16 cellular contexts compared by ENCODE assay signal in genomic region chr12:3157581-3158328, GRCh38.
"Had no signal": no experiment of that assay in that cellular context is flagged by ENCODE, and none has a peak within 500 bp of the region (broad histone marks: within the 10 kb centered on the region; RNA-seq: fewer than 3 reads in every experiment).

No MANE protein-coding gene starts in this region.

- H3K9me3 ChIP-seq: psoas muscle, right lobe of liver, upper lobe of right lung had no signal

- H3K36me3 Mint-ChIP-seq: activated CD4-positive, alpha-beta memory T cell treated with anti-CD3 and anti-CD28 coated beads for 36 hours had no signal

- H3K4me1 ChIP-seq: right lobe of liver had no signal

- H3K27ac Mint-ChIP-seq: activated CD4-positive, alpha-beta memory T cell treated with anti-CD3 and anti-CD28 coated beads for 36 hours; activated T-helper 1 cell treated with anti-CD3 and anti-CD28 coated beads, Interleukin-12 subunit alpha, Interleukin-12 subunit beta, Interleukin-2, Interleukin-4 antibody, amounts not matched to agents 30 ng/mL and 10 ng/mL and 1 ng/mL, durations not matched to agents 14 hours and 24 hours and 36 hours; naive thymus-derived CD4-positive, alpha-beta T cell; stimulated activated naive B cell treated with anti-CD40 and anti-IgM and Interleukin-4, amounts not matched to agents 10 μg/mL and 1 μg/mL and 100 μg/mL, for 72 hours had no signal

- H3K27ac ChIP-seq: epithelial cell of prostate, psoas muscle, right lobe of liver, upper lobe of right lung had no signal

- DNase-seq: activated CD4-positive, alpha-beta memory T cell treated with anti-CD3 and anti-CD28 coated beads for 36 hours; activated CD4-positive, alpha-beta T cell treated with anti-CD3 and anti-CD28 coated beads for 1 hour; activated naive CD4-positive, alpha-beta T cell; effector memory CD4-positive, alpha-beta T cell; hypothalamus; naive thymus-derived CD4-positive, alpha-beta T cell; occipital lobe; stimulated activated CD4-positive, alpha-beta T cell treated with anti-CD3 and anti-CD28 coated beads, Interleukin-1b, Interleukin-23, amount 100 ng/mL, for 48 hours; stimulated activated naive B cell treated with anti-CD40 and anti-IgM and Interleukin-4, amounts not matched to agents 10 μg/mL and 1 μg/mL and 100 μg/mL, for 72 hours; substantia nigra; upper lobe of right lung had no signal

- H3K9me3 Mint-ChIP-seq: activated CD4-positive, alpha-beta memory T cell treated with anti-CD3 and anti-CD28 coated beads for 36 hours; activated T-helper 1 cell treated with anti-CD3 and anti-CD28 coated beads, Interleukin-12 subunit alpha, Interleukin-12 subunit beta, Interleukin-2, Interleukin-4 antibody, amounts not matched to agents 30 ng/mL and 10 ng/mL and 1 ng/mL, durations not matched to agents 14 hours and 24 hours and 36 hours had no signal

- H3K36me3 ChIP-seq: right lobe of liver, upper lobe of right lung had no signal

- ATAC-seq: naive thymus-derived CD4-positive, alpha-beta T cell; psoas muscle; stimulated activated naive B cell treated with anti-CD40 and anti-IgM and Interleukin-4, amounts not matched to agents 10 μg/mL and 1 μg/mL and 100 μg/mL, for 72 hours; upper lobe of right lung had no signal

- H3K4me3 ChIP-seq: lung, psoas muscle, right lobe of liver, upper lobe of right lung had no signal

- H3K27me3 ChIP-seq: right lobe of liver, upper lobe of right lung had no signal

- H3K27me3 Mint-ChIP-seq: activated CD4-positive, alpha-beta memory T cell treated with anti-CD3 and anti-CD28 coated beads for 36 hours had no signal

- H3K4me3 Mint-ChIP-seq: activated CD4-positive, alpha-beta memory T cell treated with anti-CD3 and anti-CD28 coated beads for 36 hours; activated T-helper 1 cell treated with anti-CD3 and anti-CD28 coated beads, Interleukin-12 subunit alpha, Interleukin-12 subunit beta, Interleukin-2, Interleukin-4 antibody, amounts not matched to agents 30 ng/mL and 10 ng/mL and 1 ng/mL, durations not matched to agents 14 hours and 24 hours and 36 hours; naive thymus-derived CD4-positive, alpha-beta T cell; stimulated activated naive B cell treated with anti-CD40 and anti-IgM and Interleukin-4, amounts not matched to agents 10 μg/mL and 1 μg/mL and 100 μg/mL, for 72 hours had no signal
